Comparison of ENCODE assay signal across 16 cellular contexts in genomic region chr10:521844-522243, GRCh38.
DNase-seq lines count a peak whose midpoint lies in the region; ATAC-seq, FAIRE-seq and TF ChIP-seq lines count a peak whose summit lies in the region.
"Had no signal": no experiment of that assay in that cellular context is flagged by ENCODE, and none has a peak within 500 bp of the region (broad histone marks: within the 10 kb centered on the region; RNA-seq: fewer than 3 reads in every experiment).

No MANE protein-coding gene starts in this region.

- no peak overlapping the region for H3K4me3 ChIP-seq in uterus
- H3K4me3 ChIP-seq: upper lobe of left lung had no signal

- peak overlapping the region; percentile 20 for H3K27ac Mint-ChIP-seq in activated CD4-positive, alpha-beta memory T cell treated with anti-CD3 and anti-CD28 coated beads for 36 hours
- H3K27ac Mint-ChIP-seq in activated CD4-positive, alpha-beta memory T cell treated with anti-CD3 and anti-CD28 coated beads, Interleukin-2, amount 10 ng/mL, durations not matched to agents 7 days and 5 days: no peak overlapping the region
- H3K27ac Mint-ChIP-seq in nephron (peak overlapping the region in 2 of 3 experiments; percentile 3 to 63), MCF 10A (ENCODE audit: low read depth, unreplicated experiment) (no peak overlapping the region)
- H3K27ac Mint-ChIP-seq: activated T-helper 1 cell treated with anti-CD3 and anti-CD28 coated beads, Interleukin-12 subunit alpha, Interleukin-12 subunit beta, Interleukin-2, Interleukin-4 antibody, amounts not matched to agents 30 ng/mL and 10 ng/mL and 1 ng/mL, durations not matched to agents 14 hours and 24 hours and 36 hours had no signal

- H3K4me1 ChIP-seq in uterus: peaks cover 0 to 7% of the 10 kb centered on the region in 2 donors
- H3K4me1 ChIP-seq: upper lobe of left lung had no signal

- intact Hi-C loops in activated CD4-positive, alpha-beta memory T cell treated with anti-CD3 and anti-CD28 coated beads for 36 hours (cut with micrococcal nuclease): no loop called here
- intact Hi-C loops in head of caudate nucleus (cut with DNase I): no loop called here
- intact Hi-C loops in uterus (cut with DNase I; ENCODE audit: low total_unique reads): no loop called here
- intact Hi-C loops in MCF 10A (cut with micrococcal nuclease): no loop called here

- BruUV-seq in MCF 10A (replicated peaks; lab: Mats Ljungman, UMichigan): no TSS peak

- no peaks in the 10 kb centered on the region for H3K4me1 Mint-ChIP-seq in activated CD4-positive, alpha-beta memory T cell treated with anti-CD3 and anti-CD28 coated beads for 36 hours (ENCODE audit: low read depth)
- H3K4me1 Mint-ChIP-seq in activated CD4-positive, alpha-beta memory T cell treated with anti-CD3 and anti-CD28 coated beads, Interleukin-2, amount 10 ng/mL, durations not matched to agents 7 days and 5 days: no peaks in the 10 kb centered on the region
- peaks cover 70% of the 10 kb centered on the region for H3K4me1 Mint-ChIP-seq in nephron
- peaks cover 19% of the 10 kb centered on the region for H3K4me1 Mint-ChIP-seq in MCF 10A (ENCODE audit: insufficient read depth, unreplicated experiment)

- no peaks in the 10 kb centered on the region for H3K27me3 ChIP-seq in uterus
- H3K27me3 ChIP-seq: upper lobe of left lung had no signal

- H3K27ac ChIP-seq in uterus: peak overlapping the region; percentile 6 to 34
- H3K27ac ChIP-seq: upper lobe of left lung had no signal

- no peak for TF ChIP-seq POLR2A in uterus (IDR thresholded peaks at IDR 0.05)

- no peak for ATAC-seq in HG03460 (IDR thresholded peaks at IDR 0.05; ENCODE audit: unreplicated experiment)

- POLR2A ChIA-PET in activated CD4-positive, alpha-beta memory T cell treated with anti-CD3 and anti-CD28 coated beads for 36 hours (lab: Charles Lee): no interaction called here
- POLR2A ChIA-PET in activated CD4-positive, alpha-beta memory T cell treated with anti-CD3 and anti-CD28 coated beads, Interleukin-2, amount 10 ng/mL, durations not matched to agents 7 days and 5 days (lab: Charles Lee): no interaction called here
- POLR2A ChIA-PET in MCF 10A (lab: Yijun Ruan, JAX): no interaction called here

- no peak for FAIRE-seq in D721Med (lab: Jason Lieb, UNC)
- FAIRE-seq: A204.1, GM19239 had no signal

- no peaks in the 10 kb centered on the region for H3K36me3 Mint-ChIP-seq in activated CD4-positive, alpha-beta memory T cell treated with anti-CD3 and anti-CD28 coated beads for 36 hours
- no peaks in the 10 kb centered on the region for H3K36me3 Mint-ChIP-seq in activated CD4-positive, alpha-beta memory T cell treated with anti-CD3 and anti-CD28 coated beads, Interleukin-2, amount 10 ng/mL, durations not matched to agents 7 days and 5 days (ENCODE audit: low read depth)
- H3K36me3 Mint-ChIP-seq in nephron (ENCODE audit: low read depth): no peaks in the 10 kb centered on the region
- no peaks in the 10 kb centered on the region for H3K36me3 Mint-ChIP-seq in MCF 10A (ENCODE audit: insufficient read depth, unreplicated experiment)

- no peaks in the 10 kb centered on the region for H3K36me3 ChIP-seq in uterus
- H3K36me3 ChIP-seq: upper lobe of left lung had no signal

- H3K27me3 Mint-ChIP-seq in activated CD4-positive, alpha-beta memory T cell treated with anti-CD3 and anti-CD28 coated beads for 36 hours: peaks cover 6% of the 10 kb centered on the region
- peaks cover 12% of the 10 kb centered on the region for H3K27me3 Mint-ChIP-seq in activated CD4-positive, alpha-beta memory T cell treated with anti-CD3 and anti-CD28 coated beads, Interleukin-2, amount 10 ng/mL, durations not matched to agents 7 days and 5 days
- H3K27me3 Mint-ChIP-seq in nephron (ENCODE audit: low read depth) (no peaks in the 10 kb centered on the region), MCF 10A (ENCODE audit: insufficient read depth, unreplicated experiment) (peaks cover 11% of the 10 kb centered on the region)

- CTCF ChIA-PET in activated CD4-positive, alpha-beta memory T cell treated with anti-CD3 and anti-CD28 coated beads for 36 hours (lab: Charles Lee): interaction anchor here (0.6 kb wide), 1 partner anchor 445 kb away, joined by 3 read pairs; no protein-coding TSS in a partner anchor
- CTCF ChIA-PET in activated CD4-positive, alpha-beta memory T cell treated with anti-CD3 and anti-CD28 coated beads, Interleukin-2, amount 10 ng/mL, durations not matched to agents 7 days and 5 days (lab: Charles Lee): interaction anchor here (1.4 kb wide), 1 partner anchor 9 kb away, joined by 3 read pairs; no protein-coding TSS in a partner anchor
- CTCF ChIA-PET in MCF 10A (lab: Yijun Ruan, JAX): no interaction called here

- no peaks in the 10 kb centered on the region for H3K9me3 Mint-ChIP-seq in activated CD4-positive, alpha-beta memory T cell treated with anti-CD3 and anti-CD28 coated beads for 36 hours
- H3K9me3 Mint-ChIP-seq in activated CD4-positive, alpha-beta memory T cell treated with anti-CD3 and anti-CD28 coated beads, Interleukin-2, amount 10 ng/mL, durations not matched to agents 7 days and 5 days: no peaks in the 10 kb centered on the region
- H3K9me3 Mint-ChIP-seq in nephron: no peaks in the 10 kb centered on the region
- no peaks in the 10 kb centered on the region for H3K9me3 Mint-ChIP-seq in MCF 10A (ENCODE audit: unreplicated experiment)
- H3K9me3 Mint-ChIP-seq: activated T-helper 1 cell treated with anti-CD3 and anti-CD28 coated beads, Interleukin-12 subunit alpha, Interleukin-12 subunit beta, Interleukin-2, Interleukin-4 antibody, amounts not matched to agents 30 ng/mL and 10 ng/mL and 1 ng/mL, durations not matched to agents 14 hours and 24 hours and 36 hours had no signal

- no peak for DNase-seq in activated CD4-positive, alpha-beta memory T cell treated with anti-CD3 and anti-CD28 coated beads for 36 hours
- DNase-seq in activated CD4-positive, alpha-beta memory T cell treated with anti-CD3 and anti-CD28 coated beads, Interleukin-2, amount 10 ng/mL, durations not matched to agents 7 days and 5 days: no peak
- peak in 35 of 42 donors; percentile 33 to 83 (median 67) for DNase-seq in head of caudate nucleus
- DNase-seq in uterus: peak in 1 of 2 donors; percentile 68
- no peak for DNase-seq in D721Med (ENCODE audit: insufficient read length, low spot score)
- no peak for DNase-seq in MCF 10A (ENCODE audit: unreplicated experiment)
- DNase-seq: activated CD4-positive, alpha-beta T cell treated with anti-CD3 and anti-CD28 coated beads, Interleukin-2, amount 50 U/mL, for 4 hours; NCI-H2081 treated with DMSO at 0.1 percent for 48 hours; stimulated activated CD4-positive, alpha-beta T cell treated with anti-CD3 and anti-CD28 coated beads, Interleukin-4, amount 100 ng/mL, for 24 hours; T1000 had no signal

- TF ChIP-seq CTCF in nephron (IDR thresholded peaks at IDR 0.05; ENCODE audit: unreplicated experiment in 3 of 3) (no peak), uterus (IDR thresholded peaks at IDR 0.05) (no peak), D721Med (IDR thresholded peaks at IDR 0.05; ENCODE audit: insufficient read depth, missing control alignments) (no peak), MCF 10A (IDR thresholded peaks at IDR 0.05; ENCODE audit: unreplicated experiment) (no peak)

- H3K9me3 ChIP-seq in uterus: no peaks in the 10 kb centered on the region
- H3K9me3 ChIP-seq: upper lobe of left lung had no signal

- H3K4me3 Mint-ChIP-seq in activated CD4-positive, alpha-beta memory T cell treated with anti-CD3 and anti-CD28 coated beads for 36 hours: no peak overlapping the region
- no peak overlapping the region for H3K4me3 Mint-ChIP-seq in activated CD4-positive, alpha-beta memory T cell treated with anti-CD3 and anti-CD28 coated beads, Interleukin-2, amount 10 ng/mL, durations not matched to agents 7 days and 5 days
- H3K4me3 Mint-ChIP-seq in nephron (peak overlapping the region in 1 of 3 experiments; percentile 4), MCF 10A (ENCODE audit: unreplicated experiment) (no peak overlapping the region)
- H3K4me3 Mint-ChIP-seq: activated T-helper 1 cell treated with anti-CD3 and anti-CD28 coated beads, Interleukin-12 subunit alpha, Interleukin-12 subunit beta, Interleukin-2, Interleukin-4 antibody, amounts not matched to agents 30 ng/mL and 10 ng/mL and 1 ng/mL, durations not matched to agents 14 hours and 24 hours and 36 hours had no signal

Comparison
In these comparisons a context has a peak if more than half of its experiments do, and no peak if none do; other contexts are left out.
1. H3K27ac Mint-ChIP-seq: peak in activated CD4-positive, alpha-beta memory T cell treated with anti-CD3 and anti-CD28 coated beads for 36 hours (single experiment) and nephron (2 of 3); none in activated CD4-positive, alpha-beta memory T cell treated with anti-CD3 and anti-CD28 coated beads, Interleukin-2, amount 10 ng/mL, durations not matched to agents 7 days and 5 days (single experiment) and MCF 10A (single experiment).
2. DNase-seq: peak in head of caudate nucleus (35 of 42); none in activated CD4-positive, alpha-beta memory T cell treated with anti-CD3 and anti-CD28 coated beads for 36 hours (single experiment), activated CD4-positive, alpha-beta memory T cell treated with anti-CD3 and anti-CD28 coated beads, Interleukin-2, amount 10 ng/mL, durations not matched to agents 7 days and 5 days (single experiment), D721Med (single experiment) and MCF 10A (single experiment).